In the genomic region with DNA sequence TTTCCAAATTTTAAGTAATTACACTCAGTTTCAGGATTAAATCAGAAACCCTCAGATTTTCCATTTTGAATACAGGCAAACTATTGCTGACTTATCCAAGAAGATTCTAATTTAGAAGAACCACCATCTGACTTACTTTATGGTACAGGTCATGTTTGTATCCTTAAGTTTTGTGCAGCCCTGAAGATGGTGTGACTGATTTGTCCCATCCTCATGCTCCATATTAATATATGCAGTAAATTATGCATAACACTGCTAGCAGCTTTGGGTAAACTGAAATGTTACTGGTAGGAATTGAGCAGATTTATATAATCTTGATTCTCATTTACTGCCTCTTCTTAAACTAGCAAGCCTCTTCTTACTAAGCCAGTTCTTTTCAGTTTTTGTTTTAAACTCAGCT, we compare ENCODE assay signal across 1 cellular context.
TF ChIP-seq lines count a peak whose summit lies in the region.

No MANE protein-coding gene starts in this region.

TF ChIP-seq in GM12878, 131 proteins besides CTCF, POLR2A, EP300 and RAD21 (continued from another document):
- TF ChIP-seq, protein P1, sequence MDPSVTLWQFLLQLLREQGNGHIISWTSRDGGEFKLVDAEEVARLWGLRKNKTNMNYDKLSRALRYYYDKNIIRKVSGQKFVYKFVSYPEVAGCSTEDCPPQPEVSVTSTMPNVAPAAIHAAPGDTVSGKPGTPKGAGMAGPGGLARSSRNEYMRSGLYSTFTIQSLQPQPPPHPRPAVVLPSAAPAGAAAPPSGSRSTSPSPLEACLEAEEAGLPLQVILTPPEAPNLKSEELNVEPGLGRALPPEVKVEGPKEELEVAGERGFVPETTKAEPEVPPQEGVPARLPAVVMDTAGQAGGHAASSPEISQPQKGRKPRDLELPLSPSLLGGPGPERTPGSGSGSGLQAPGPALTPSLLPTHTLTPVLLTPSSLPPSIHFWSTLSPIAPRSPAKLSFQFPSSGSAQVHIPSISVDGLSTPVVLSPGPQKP (IDR thresholded peaks at IDR 0.05; ENCODE audit: low read depth, low read length) = no peak
